In genomic region chrX:154751121-154751668, GRCh38 we compare ENCODE assay signal across 8 cellular contexts. TPM values are rescaled to one million over a fixed set of nuclear protein-coding genes. Genes with fewer than 3 reads are reported as not detected.
DNase-seq lines count a peak whose midpoint lies in the region; ATAC-seq, FAIRE-seq and TF ChIP-seq lines count a peak whose summit lies in the region.

No MANE protein-coding gene starts in this region.

- H3K4me1 ChIP-seq in uterus, result peaks cover 0 to 3% of the 10 kb centered on the region in 2 donors

- peak overlapping the region; percentile 32 to 66 for H3K27ac ChIP-seq in uterus

- peaks cover under 1% of the 10 kb centered on the region for H3K36me3 Mint-ChIP-seq in activated CD8-positive, alpha-beta T cell treated with anti-CD3 and anti-CD28 coated beads, Interleukin-2, amount 10 ng/mL, durations not matched to agents 7 days and 5 days (ENCODE audit: low read depth)
- H3K36me3 Mint-ChIP-seq in immature natural killer cell, result no peaks in the 10 kb centered on the region

- H3K9me3 ChIP-seq in uterus, result no peaks in the 10 kb centered on the region

- intact Hi-C loops in uterus (cut with DNase I; ENCODE audit: low total_unique reads), result no loop called here

- H3K27ac Mint-ChIP-seq in activated CD8-positive, alpha-beta T cell treated with anti-CD3 and anti-CD28 coated beads, Interleukin-2, amount 10 ng/mL, durations not matched to agents 7 days and 5 days, result peak overlapping the region; percentile 44
- H3K27ac Mint-ChIP-seq in immature natural killer cell, result peak overlapping the region; percentile 86 to 95 (median 90)

- TF ChIP-seq POLR2A in GM12891 (IDR thresholded peaks at IDR 0.05; ENCODE audit: low read depth, low read length) (no peak), uterus (IDR thresholded peaks at IDR 0.05) (no peak)

- H3K9me3 Mint-ChIP-seq in activated CD8-positive, alpha-beta T cell treated with anti-CD3 and anti-CD28 coated beads, Interleukin-2, amount 10 ng/mL, durations not matched to agents 7 days and 5 days (ENCODE audit: insufficient read depth), result no peaks in the 10 kb centered on the region
- no peaks in the 10 kb centered on the region for H3K9me3 Mint-ChIP-seq in immature natural killer cell

- peaks cover 29% of the 10 kb centered on the region for H3K4me1 Mint-ChIP-seq in activated CD8-positive, alpha-beta T cell treated with anti-CD3 and anti-CD28 coated beads, Interleukin-2, amount 10 ng/mL, durations not matched to agents 7 days and 5 days (ENCODE audit: low read depth)
- peaks cover 42 to 50% of the 10 kb centered on the region in 2 donors for H3K4me1 Mint-ChIP-seq in immature natural killer cell

- peaks cover 11% of the 10 kb centered on the region for H3K27me3 Mint-ChIP-seq in activated CD8-positive, alpha-beta T cell treated with anti-CD3 and anti-CD28 coated beads, Interleukin-2, amount 10 ng/mL, durations not matched to agents 7 days and 5 days (ENCODE audit: low read depth)
- H3K27me3 Mint-ChIP-seq in immature natural killer cell (ENCODE audit: low read depth in 3 of 3), result peaks cover 1 to 7% (median 2%) of the 10 kb centered on the region in 3 donors

- POLR2A ChIA-PET in activated CD8-positive, alpha-beta T cell treated with anti-CD3 and anti-CD28 coated beads, Interleukin-2, amount 10 ng/mL, durations not matched to agents 7 days and 5 days (lab: Charles Lee), result interaction anchor here (1.2 to 4.4 kb wide), 3 partner anchors 11 to 33 kb away, joined by 4 to 29 read pairs (median 5); partner anchors contain the start of gene DKC1

- DNase-seq in GM12891 (ENCODE audit: insufficient read length, low spot score) (no peak), immature natural killer cell (no peak), uterus (no peak), amniotic stem cell (lab: John Stamatoyannopoulos, UW) (no peak)
- no peak for DNase-seq in activated CD8-positive, alpha-beta T cell treated with anti-CD3 and anti-CD28 coated beads, Interleukin-2, amount 10 ng/mL, durations not matched to agents 7 days and 5 days
- no peak for DNase-seq in stimulated activated CD4-positive, alpha-beta T cell treated with anti-CD3 and anti-CD28 coated beads, Interleukin-2, amount 100 ng/mL, for 48 hours

- H3K4me3 ChIP-seq in uterus, result peak overlapping the region; percentile 33 to 38

- no peak for FAIRE-seq in GM12891 (lab: Jason Lieb, UNC)

- H3K36me3 ChIP-seq in uterus, result no peaks in the 10 kb centered on the region

- H3K4me3 Mint-ChIP-seq in activated CD8-positive, alpha-beta T cell treated with anti-CD3 and anti-CD28 coated beads, Interleukin-2, amount 10 ng/mL, durations not matched to agents 7 days and 5 days, result peak overlapping the region; percentile 54
- peak overlapping the region; percentile 76 to 90 (median 79) for H3K4me3 Mint-ChIP-seq in immature natural killer cell

- ATAC-seq in HG03354 (IDR thresholded peaks at IDR 0.05; ENCODE audit: poor library complexity, severe bottlenecking, unreplicated experiment), result peak; percentile 11
- no peak for ATAC-seq in activated CD8-positive, alpha-beta T cell treated with anti-CD3 and anti-CD28 coated beads, Interleukin-2, amount 10 ng/mL, durations not matched to agents 7 days and 5 days
- ATAC-seq in HG02840 (IDR thresholded peaks at IDR 0.05; ENCODE audit: low FRiP score, unreplicated experiment), result no peak

- no peaks in the 10 kb centered on the region for H3K27me3 ChIP-seq in uterus

- no peak for TF ChIP-seq CTCF in uterus (IDR thresholded peaks at IDR 0.05)

- CTCF ChIA-PET in activated CD8-positive, alpha-beta T cell treated with anti-CD3 and anti-CD28 coated beads, Interleukin-2, amount 10 ng/mL, durations not matched to agents 7 days and 5 days (lab: Charles Lee), result interaction anchor here (2.8 to 6.8 kb wide), 6 partner anchors 11 to 88 kb away, joined by 14 to 163 read pairs (median 52); partner anchors contain the start of genes DKC1 and MPP1

TF ChIP-seq in GM12891, 5 proteins besides CTCF, POLR2A, EP300 and RAD21:
- TF ChIP-seq SPI1 (IDR thresholded peaks at IDR 0.05; ENCODE audit: low read depth, low read length), result 0 out of 2 replicates have a peak, but pooled peaks have one; percentile 13
- TF ChIP-seq POU2F2 (IDR thresholded peaks at IDR 0.05; ENCODE audit: low read depth, low read length), result no peak
- no peak for TF ChIP-seq POLR2AphosphoS5 (IDR thresholded peaks at IDR 0.05; ENCODE audit: low read depth, low read length)

RNA-seq across cellular contexts. Expression of gene GAB3, which starts 0.3 kb away (rescaled TPM):
- 0.71 TPM for polyA plus RNA-seq in GM12891 (2012; ENCODE audit: low read depth, missing spikeins)
- total RNA-seq in activated CD8-positive, alpha-beta T cell treated with anti-CD3 and anti-CD28 coated beads, Interleukin-2, amount 10 ng/mL, durations not matched to agents 7 days and 5 days, result 10 to 100 TPM in 1 of 2 experiments, 1 to 10 TPM in 1; 9.9 to 10.3 TPM
- polyA plus RNA-seq in immature natural killer cell, result 10 to 100 TPM in 2 of 3 donors, 1 to 10 TPM in 1; 9.3 to 23.6 (median 15.6) TPM
- 10 to 100 TPM in 1 of 4 donors, 1 to 10 TPM in 3; 2.9 to 34.1 (median 7.2) TPM for total RNA-seq in uterus

RNA-seq across cellular contexts. Expression of gene DKC1, which starts 11.5 kb away (rescaled TPM):
- polyA plus RNA-seq in GM12891 (2012; ENCODE audit: low read depth, missing spikeins), result 62.9 TPM
- 10 to 100 TPM; 76.0 to 82.8 TPM for total RNA-seq in activated CD8-positive, alpha-beta T cell treated with anti-CD3 and anti-CD28 coated beads, Interleukin-2, amount 10 ng/mL, durations not matched to agents 7 days and 5 days
- polyA plus RNA-seq in immature natural killer cell, result 10 to 100 TPM; 21.1 to 35.5 (median 32.3) TPM
- total RNA-seq in uterus, result 10 to 100 TPM in 2 of 4 donors, 1 to 10 TPM in 2; 6.4 to 36.4 (median 19.1) TPM

RNA-seq across cellular contexts. Expression of gene MPP1, which starts 54.1 kb away (rescaled TPM):
- 15.4 TPM for polyA plus RNA-seq in GM12891 (2012; ENCODE audit: low read depth, missing spikeins)
- total RNA-seq in activated CD8-positive, alpha-beta T cell treated with anti-CD3 and anti-CD28 coated beads, Interleukin-2, amount 10 ng/mL, durations not matched to agents 7 days and 5 days, result 10 to 100 TPM; 69.4 to 72.6 TPM
- 10 to 100 TPM; 18.0 to 37.5 (median 23.2) TPM for polyA plus RNA-seq in immature natural killer cell
- 10 to 100 TPM in 3 of 4 donors, 1 to 10 TPM in 1; 8.5 to 31.0 (median 20.4) TPM for total RNA-seq in uterus
